In the genomic region with DNA sequence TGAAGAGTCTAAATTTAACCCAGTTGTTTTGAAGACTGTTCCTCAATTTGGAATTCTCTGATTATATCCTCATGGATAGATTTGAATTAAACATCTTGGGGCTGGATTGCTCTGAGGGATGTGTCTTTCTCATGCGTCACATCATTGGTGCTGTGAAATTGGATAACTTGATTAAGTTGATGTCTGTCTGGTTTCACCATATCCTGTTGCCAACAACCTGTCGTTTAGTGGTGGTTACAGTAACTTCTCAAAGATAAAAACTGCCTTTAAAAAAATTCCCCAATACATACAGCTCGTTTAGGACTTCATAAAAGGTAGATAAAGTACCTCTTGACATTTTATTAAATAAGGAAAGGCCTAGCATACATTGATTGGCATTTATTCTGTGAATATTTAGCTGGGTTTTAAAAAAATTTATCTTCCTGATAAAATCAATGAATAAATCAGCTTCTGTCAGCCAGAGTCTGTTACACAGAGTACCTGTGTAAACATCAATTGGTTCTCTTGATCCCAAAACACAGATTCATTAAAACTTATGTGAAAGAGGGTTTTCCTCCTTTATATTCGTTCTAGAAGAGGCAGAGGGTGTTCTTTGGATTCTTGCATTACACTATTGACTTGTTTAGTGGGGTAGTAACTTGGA, we compare ENCODE assay signal across 14 cellular contexts. TPM values are rescaled to one million over a fixed set of nuclear protein-coding genes. Genes with fewer than 3 reads are reported as not detected.
DNase-seq lines count a peak whose midpoint lies in the region; ATAC-seq and TF ChIP-seq lines count a peak whose summit lies in the region.
"Had no signal": no experiment of that assay in that cellular context is flagged by ENCODE, and none has a peak within 500 bp of the region (broad histone marks: within the 10 kb centered on the region; RNA-seq: fewer than 3 reads in every experiment).

No MANE protein-coding gene starts in this region.

- peaks cover 30 to 58% (median 40%) of the 10 kb centered on the region in 4 donors for H3K4me1 Mint-ChIP-seq in CD4-positive, alpha-beta memory T cell
- peaks cover 38 to 42% of the 10 kb centered on the region in 2 donors for H3K4me1 Mint-ChIP-seq in natural killer cell treated with Interleukin-12 subunit alpha and Interleukin-12 subunit beta and Interleukin-15 and Interleukin-18, amount 100 ng/mL, for 72 hours (ENCODE audit: low read depth in 2 of 2)

- H3K9ac ChIP-seq in duodenal mucosa (ENCODE audit: low read depth in 1 of 2, low read length in 2 of 2), result no peak overlapping the region

- CTCF ChIA-PET in CD4-positive, alpha-beta memory T cell (lab: Charles Lee; ENCODE audit: partially characterized antibody), result interaction anchor here (1.4 kb wide), 1 partner anchor 10 kb away, joined by 9 read pairs; a partner anchor contains a TSS
- CTCF ChIA-PET in Panc1 (lab: Charles Lee), result no interaction called here

- no peaks in the 10 kb centered on the region for H3K27me3 Mint-ChIP-seq in CD4-positive, alpha-beta memory T cell
- no peaks in the 10 kb centered on the region for H3K27me3 Mint-ChIP-seq in natural killer cell treated with Interleukin-12 subunit alpha and Interleukin-12 subunit beta and Interleukin-15 and Interleukin-18, amount 100 ng/mL, for 72 hours

- no peak for DNase-seq in CD4-positive, alpha-beta memory T cell
- no peak for DNase-seq in Panc1 (ENCODE audit: low read depth, low spot score)
- no peak for DNase-seq in natural killer cell treated with Interleukin-12 subunit alpha and Interleukin-12 subunit beta and Interleukin-15 and Interleukin-18, amount 100 ng/mL, for 72 hours (ENCODE audit: low spot score)
- DNase-seq in activated CD4-positive, CD25-positive, alpha-beta regulatory T cell treated with anti-CD3 and anti-CD28 coated beads, Interleukin-2, amount 50 U/mL, for 72 hours, result no peak
- DNase-seq: DMS79; endodermal cell; NCI-H187 treated with DMSO at 0.1 percent for 48 hours; stimulated activated CD4-positive, alpha-beta T cell treated with anti-CD3 and anti-CD28 coated beads, Interleukin-4, amount 100 ng/mL, for 24 hours had no signal

- intact Hi-C loops in CD4-positive, alpha-beta memory T cell (cut with micrococcal nuclease), result no loop called here
- intact Hi-C loops in Panc1 (cut with micrococcal nuclease; ENCODE audit: unreplicated experiment), result loop anchor here (10.0 kb wide), 1 partner anchor 90 kb away; no protein-coding TSS in a partner anchor

- peaks cover 26% of the 10 kb centered on the region for H3K4me1 ChIP-seq in CD4-positive, alpha-beta memory T cell (ENCODE audit: insufficient read depth, low read length)
- H3K4me1 ChIP-seq in Panc1 (ENCODE audit: control insufficient read depth, insufficient read depth, low read length), result peaks cover 15% of the 10 kb centered on the region
- H3K4me1 ChIP-seq in duodenal mucosa (ENCODE audit: control insufficient read depth in 1 of 2, insufficient read depth in 2 of 2, low read length in 2 of 2), result peaks cover 0 to 5% of the 10 kb centered on the region in 2 donors

- peaks cover 0 to 12% of the 10 kb centered on the region in 2 donors for H3K36me3 Mint-ChIP-seq in CD4-positive, alpha-beta memory T cell
- no peaks in the 10 kb centered on the region for H3K36me3 Mint-ChIP-seq in natural killer cell treated with Interleukin-12 subunit alpha and Interleukin-12 subunit beta and Interleukin-15 and Interleukin-18, amount 100 ng/mL, for 72 hours

- POLR2A ChIA-PET in CD4-positive, alpha-beta memory T cell (lab: Charles Lee; ENCODE audit: partially characterized antibody), result no interaction called here
- POLR2A ChIA-PET in Panc1 (lab: Charles Lee), result interaction anchor here (0.6 to 0.7 kb wide), 2 partner anchors 34 to 251 kb away, joined by 6 to 13 read pairs; no protein-coding TSS in a partner anchor

- H3K9me3 ChIP-seq in CD4-positive, alpha-beta memory T cell (ENCODE audit: control insufficient read depth in 1 of 2, low read length in 2 of 2), result no peaks in the 10 kb centered on the region
- H3K9me3 ChIP-seq in Panc1 (ENCODE audit: control insufficient read depth, insufficient read depth, low read depth, low read length) (no peaks in the 10 kb centered on the region), duodenal mucosa (ENCODE audit: control insufficient read depth in 1 of 2, low read length in 2 of 2) (no peaks in the 10 kb centered on the region)
- H3K9me3 ChIP-seq: suprapubic skin had no signal

- H3K27me3 ChIP-seq in CD4-positive, alpha-beta memory T cell (ENCODE audit: insufficient read depth, low read length), result no peaks in the 10 kb centered on the region
- no peaks in the 10 kb centered on the region for H3K27me3 ChIP-seq in Panc1 (ENCODE audit: control insufficient read depth, insufficient read depth, low read length)
- H3K27me3 ChIP-seq in duodenal mucosa (ENCODE audit: control insufficient read depth in 1 of 2, insufficient read depth in 2 of 2, low read length in 2 of 2), result no peaks in the 10 kb centered on the region
- H3K27me3 ChIP-seq: suprapubic skin had no signal

- H3K4me3 Mint-ChIP-seq in CD4-positive, alpha-beta memory T cell, result peak overlapping the region in 4 of 8 donors; percentile 0 to 35 (median 10)
- peak overlapping the region; percentile 67 for H3K4me3 Mint-ChIP-seq in natural killer cell treated with Interleukin-12 subunit alpha and Interleukin-12 subunit beta and Interleukin-15 and Interleukin-18, amount 100 ng/mL, for 72 hours
- H3K4me3 Mint-ChIP-seq: endodermal cell, neural crest cell had no signal

- BruUV-seq in Panc1 (replicated peaks; lab: Mats Ljungman, UMichigan), result TSS peak; percentile 15

- in situ Hi-C loops in Panc1 (cut with HindIII; ENCODE audit: low pct_unique_long_range_greater_than_20kb, low sequenced_read_pairs), result no loop called here

- H3K27ac ChIP-seq in CD4-positive, alpha-beta memory T cell (ENCODE audit: low read depth, low read length), result no peak overlapping the region
- H3K27ac ChIP-seq in Panc1 (ENCODE audit: low read length) (no peak overlapping the region), duodenal mucosa (ENCODE audit: low read depth, low read length) (peak overlapping the region; percentile 10)
- H3K27ac ChIP-seq: suprapubic skin had no signal

- no peak for TF ChIP-seq CTCF in Panc1 (IDR thresholded peaks at IDR 0.05)

- H3K36me3 ChIP-seq in CD4-positive, alpha-beta memory T cell (ENCODE audit: insufficient read depth, low read length), result peaks cover 4% of the 10 kb centered on the region
- H3K36me3 ChIP-seq in Panc1 (ENCODE audit: control insufficient read depth, insufficient read depth, low read length) (no peaks in the 10 kb centered on the region), duodenal mucosa (ENCODE audit: control insufficient read depth in 1 of 2, insufficient read depth in 2 of 2, low read length in 2 of 2) (peaks cover 0 to 6% of the 10 kb centered on the region in 2 donors)

- no peak overlapping the region for H3K4me3 ChIP-seq in CD4-positive, alpha-beta memory T cell (ENCODE audit: low read length in 2 of 2)
- H3K4me3 ChIP-seq in Panc1 (ENCODE audit: low read depth in 2 of 2, low read length in 2 of 2) (no peak overlapping the region), duodenal mucosa (ENCODE audit: low read depth in 1 of 2, low read length in 2 of 2) (no peak overlapping the region)
- H3K4me3 ChIP-seq: suprapubic skin had no signal

- H3K27ac Mint-ChIP-seq in CD4-positive, alpha-beta memory T cell, result peak overlapping the region; percentile 0 to 89 (median 41)
- peak overlapping the region; percentile 83 to 96 for H3K27ac Mint-ChIP-seq in natural killer cell treated with Interleukin-12 subunit alpha and Interleukin-12 subunit beta and Interleukin-15 and Interleukin-18, amount 100 ng/mL, for 72 hours
- H3K27ac Mint-ChIP-seq: endodermal cell had no signal

- no peak for ATAC-seq in Panc1
- ATAC-seq in natural killer cell treated with Interleukin-12 subunit alpha and Interleukin-12 subunit beta and Interleukin-15 and Interleukin-18, amount 100 ng/mL, for 72 hours, result peak in 1 of 2 donors; percentile 53
- no peak for ATAC-seq in HG02970 (IDR thresholded peaks at IDR 0.05; ENCODE audit: low FRiP score, unreplicated experiment)
- ATAC-seq in esophagus mucosa, result no peak
- ATAC-seq in HG02870 (IDR thresholded peaks at IDR 0.05; ENCODE audit: unreplicated experiment), result no peak

- no peaks in the 10 kb centered on the region for H3K9me3 Mint-ChIP-seq in CD4-positive, alpha-beta memory T cell
- no peaks in the 10 kb centered on the region for H3K9me3 Mint-ChIP-seq in natural killer cell treated with Interleukin-12 subunit alpha and Interleukin-12 subunit beta and Interleukin-15 and Interleukin-18, amount 100 ng/mL, for 72 hours
- H3K9me3 Mint-ChIP-seq: endodermal cell, neural crest cell had no signal

RNA-seq across cellular contexts. Expression of a gene that starts 10.5 kb away (rescaled TPM):
- total RNA-seq in CD4-positive, alpha-beta memory T cell, result 10 to 100 TPM; 32.8 to 36.8 TPM
- 10 to 100 TPM; 21.2 to 42.3 TPM for polyA plus RNA-seq in CD4-positive, alpha-beta memory T cell
- total RNA-seq in Panc1 (2021; ENCODE audit: unreplicated experiment) (46.4 TPM), esophagus mucosa (21.3 TPM)
- 29.0 TPM for polyA plus RNA-seq in Panc1 (2012; ENCODE audit: insufficient read length)
- 10 to 100 TPM; 45.8 to 54.7 TPM for total RNA-seq in natural killer cell treated with Interleukin-12 subunit alpha and Interleukin-12 subunit beta and Interleukin-15 and Interleukin-18, amount 100 ng/mL, for 72 hours

RNA-seq across cellular contexts. Expression of a gene that starts 49.6 kb away (rescaled TPM):
- 10 to 100 TPM; 11.8 to 13.7 TPM for total RNA-seq in CD4-positive, alpha-beta memory T cell
- 10 to 100 TPM; 10.8 to 15.2 TPM for polyA plus RNA-seq in CD4-positive, alpha-beta memory T cell
- total RNA-seq in Panc1 (2021; ENCODE audit: unreplicated experiment), result 34.3 TPM
- 63.3 TPM for polyA plus RNA-seq in Panc1 (2012; ENCODE audit: insufficient read length)
- total RNA-seq in natural killer cell treated with Interleukin-12 subunit alpha and Interleukin-12 subunit beta and Interleukin-15 and Interleukin-18, amount 100 ng/mL, for 72 hours, result 10 to 100 TPM; 63.1 to 68.3 TPM
- total RNA-seq in esophagus mucosa, result 29.7 TPM
